Comparison of ENCODE assay signal across 8 cellular contexts in the genomic region with DNA sequence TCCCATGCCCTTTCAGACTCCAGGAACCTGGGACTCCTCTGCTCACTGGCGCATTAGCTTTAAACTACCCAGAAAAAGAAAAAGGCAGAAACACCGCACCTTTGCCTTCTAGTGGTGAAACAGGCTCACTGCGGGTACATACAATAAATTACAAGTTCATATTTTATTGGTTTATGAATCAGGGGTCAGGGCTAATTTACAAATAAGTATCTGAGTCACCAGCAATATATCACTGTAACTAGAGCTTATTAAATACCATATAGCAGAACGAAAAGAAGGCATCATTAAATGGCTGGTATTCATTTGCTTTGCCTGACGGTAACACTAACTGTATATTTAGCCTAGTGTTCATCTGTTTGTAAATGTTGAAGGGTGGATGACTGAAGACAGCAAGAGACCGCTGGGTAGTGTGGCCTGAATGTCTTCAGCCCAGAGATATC. TPM values are rescaled to one million over a fixed set of nuclear protein-coding genes. Genes with fewer than 3 reads are reported as not detected.
DNase-seq lines count a peak whose midpoint lies in the region; ATAC-seq and TF ChIP-seq lines count a peak whose summit lies in the region.

No MANE protein-coding gene starts in this region.

- H3K4me1 Mint-ChIP-seq in activated B cell treated with CpG ODN at 0.5 μM for 24 hours, result no peaks in the 10 kb centered on the region
- H3K4me1 Mint-ChIP-seq in activated T-helper 1 cell treated with anti-CD3 and anti-CD28 coated beads, Interleukin-12 subunit alpha, Interleukin-12 subunit beta, Interleukin-2, Interleukin-4 antibody, amounts not matched to agents 30 ng/mL and 10 ng/mL and 1 ng/mL, durations not matched to agents 14 hours and 24 hours and 36 hours (ENCODE audit: low read depth), result peaks cover 6% of the 10 kb centered on the region

- no peaks in the 10 kb centered on the region for H3K4me1 ChIP-seq in psoas muscle

- no peak overlapping the region for H3K27ac Mint-ChIP-seq in activated B cell treated with CpG ODN at 0.5 μM for 24 hours
- H3K27ac Mint-ChIP-seq in activated T-helper 1 cell treated with anti-CD3 and anti-CD28 coated beads, Interleukin-12 subunit alpha, Interleukin-12 subunit beta, Interleukin-2, Interleukin-4 antibody, amounts not matched to agents 30 ng/mL and 10 ng/mL and 1 ng/mL, durations not matched to agents 14 hours and 24 hours and 36 hours, result no peak overlapping the region

- H3K27me3 Mint-ChIP-seq in activated B cell treated with CpG ODN at 0.5 μM for 24 hours, result no peaks in the 10 kb centered on the region
- no peaks in the 10 kb centered on the region for H3K27me3 Mint-ChIP-seq in activated T-helper 1 cell treated with anti-CD3 and anti-CD28 coated beads, Interleukin-12 subunit alpha, Interleukin-12 subunit beta, Interleukin-2, Interleukin-4 antibody, amounts not matched to agents 30 ng/mL and 10 ng/mL and 1 ng/mL, durations not matched to agents 14 hours and 24 hours and 36 hours (ENCODE audit: insufficient read depth)

- H3K4me3 ChIP-seq in AG04449 (ENCODE audit: low read depth, low read length), result no peak overlapping the region
- no peak overlapping the region for H3K4me3 ChIP-seq in psoas muscle

- intact Hi-C loops in activated B cell treated with CpG ODN at 0.5 μM for 24 hours (cut with micrococcal nuclease) (loop anchor here (1.0 kb wide), 2 partner anchors 93 to 358 kb away; no protein-coding TSS in a partner anchor), psoas muscle (cut with DNase I) (loop anchor here in 1 of 2 donors (5.0 kb wide), 1 partner anchor 93 kb away; no protein-coding TSS in a partner anchor)
- intact Hi-C loops in activated T-helper 1 cell treated with anti-CD3 and anti-CD28 coated beads, Interleukin-12 subunit alpha, Interleukin-12 subunit beta, Interleukin-2, Interleukin-4 antibody, amounts not matched to agents 30 ng/mL and 10 ng/mL and 1 ng/mL, durations not matched to agents 14 hours and 24 hours and 36 hours (cut with micrococcal nuclease), result loop anchor here (1.0 kb wide), 1 partner anchor 93 kb away; no protein-coding TSS in a partner anchor

- POLR2A ChIA-PET in AG04449 (lab: Yijun Ruan, JAX) (interaction anchor here (0.5 kb wide), 1 partner anchor 142 kb away, joined by 3 read pairs; no protein-coding TSS in a partner anchor), activated B cell treated with CpG ODN at 0.5 μM for 24 hours (lab: Charles Lee) (interaction anchor here (1.1 kb wide), 1 partner anchor 178 kb away, joined by 3 read pairs; the partner anchor contains the start of gene ASXL2)

- peak; percentile 58 for TF ChIP-seq CTCF in AG04449 (IDR thresholded peaks at IDR 0.05; ENCODE audit: insufficient read depth, low read length, missing control alignments)
- TF ChIP-seq CTCF in activated B cell treated with CpG ODN at 0.5 μM for 24 hours (IDR thresholded peaks at IDR 0.05), result no peak
- TF ChIP-seq CTCF in psoas muscle (IDR thresholded peaks at IDR 0.05), result peak; percentile 59

- H3K4me3 Mint-ChIP-seq in activated B cell treated with CpG ODN at 0.5 μM for 24 hours, result no peak overlapping the region
- H3K4me3 Mint-ChIP-seq in activated T-helper 1 cell treated with anti-CD3 and anti-CD28 coated beads, Interleukin-12 subunit alpha, Interleukin-12 subunit beta, Interleukin-2, Interleukin-4 antibody, amounts not matched to agents 30 ng/mL and 10 ng/mL and 1 ng/mL, durations not matched to agents 14 hours and 24 hours and 36 hours, result no peak overlapping the region

- peak; percentile 64 for ATAC-seq in activated B cell treated with CpG ODN at 0.5 μM for 24 hours (ENCODE audit: low read depth)
- ATAC-seq in psoas muscle, result peak in 2 of 4 donors; percentile 21 to 54
- ATAC-seq in HG03280 (IDR thresholded peaks at IDR 0.05; ENCODE audit: unreplicated experiment), result no peak

- DNase-seq in AG04449 (ENCODE audit: low read depth, low spot score) (no peak), EH (ENCODE audit: low read depth) (peak; percentile 54), NCI-H1694 treated with DMSO at 0.1 percent for 48 hours (lab: John Stamatoyannopoulos, UW) (peak; percentile 68), activated B cell treated with CpG ODN at 0.5 μM for 24 hours (no peak), fibroblast of the conjunctiva (ENCODE audit: low read depth) (peak; percentile 26), psoas muscle (no peak)
- DNase-seq in activated T-helper 1 cell treated with anti-CD3 and anti-CD28 coated beads, Interleukin-12 subunit alpha, Interleukin-12 subunit beta, Interleukin-2, Interleukin-4 antibody, amounts not matched to agents 30 ng/mL and 10 ng/mL and 1 ng/mL, durations not matched to agents 14 hours and 24 hours and 36 hours (ENCODE audit: low spot score), result no peak

- no peaks in the 10 kb centered on the region for H3K36me3 Mint-ChIP-seq in activated B cell treated with CpG ODN at 0.5 μM for 24 hours (ENCODE audit: low read depth)
- H3K36me3 Mint-ChIP-seq in activated T-helper 1 cell treated with anti-CD3 and anti-CD28 coated beads, Interleukin-12 subunit alpha, Interleukin-12 subunit beta, Interleukin-2, Interleukin-4 antibody, amounts not matched to agents 30 ng/mL and 10 ng/mL and 1 ng/mL, durations not matched to agents 14 hours and 24 hours and 36 hours (ENCODE audit: low read depth), result no peaks in the 10 kb centered on the region

- no peaks in the 10 kb centered on the region for H3K36me3 ChIP-seq in psoas muscle (ENCODE audit: insufficient read depth in 1 of 2, low read depth in 1 of 2)

- H3K27ac ChIP-seq in psoas muscle, result no peak overlapping the region

- CTCF ChIA-PET in AG04449 (lab: Yijun Ruan, JAX) (interaction anchor here (0.8 to 7.1 kb wide), 21 partner anchors 11 to 449 kb away, joined by 3 to 132 read pairs (median 5); partner anchors contain the start of gene DTNB), activated B cell treated with CpG ODN at 0.5 μM for 24 hours (lab: Charles Lee) (interaction anchor here (0.6 to 5.4 kb wide), 11 partner anchors 9 to 725 kb away, joined by 3 to 110 read pairs (median 6); no protein-coding TSS in a partner anchor)

- no peaks in the 10 kb centered on the region for H3K9me3 Mint-ChIP-seq in activated B cell treated with CpG ODN at 0.5 μM for 24 hours
- no peaks in the 10 kb centered on the region for H3K9me3 Mint-ChIP-seq in activated T-helper 1 cell treated with anti-CD3 and anti-CD28 coated beads, Interleukin-12 subunit alpha, Interleukin-12 subunit beta, Interleukin-2, Interleukin-4 antibody, amounts not matched to agents 30 ng/mL and 10 ng/mL and 1 ng/mL, durations not matched to agents 14 hours and 24 hours and 36 hours

- 43 to 53% (median 49%) methylated on average over 6 of the region's 6 CpGs for WGBS in psoas muscle, 3 donors

- H3K27me3 ChIP-seq in psoas muscle (ENCODE audit: insufficient read depth in 3 of 3, low read length in 2 of 3), result peaks cover 0 to 13% (median 0%) of the 10 kb centered on the region in 3 donors

- no peaks in the 10 kb centered on the region for H3K9me3 ChIP-seq in psoas muscle

RNA-seq across cellular contexts. Expression of gene DTNB, which starts 26.9 kb away (rescaled TPM):
- 18.3 and 28.9 TPM in 2 replicates for total RNA-seq in activated B cell treated with CpG ODN at 0.5 μM for 24 hours
- total RNA-seq in psoas muscle, result 1 to 10 TPM; 4.2 to 6.3 (median 4.8) TPM
- polyA plus RNA-seq in psoas muscle, result 1 to 10 TPM; 2.3 to 3.5 (median 2.4) TPM
- total RNA-seq in activated T-helper 1 cell treated with anti-CD3 and anti-CD28 coated beads, Interleukin-12 subunit alpha, Interleukin-12 subunit beta, Interleukin-2, Interleukin-4 antibody, amounts not matched to agents 30 ng/mL and 10 ng/mL and 1 ng/mL, durations not matched to agents 14 hours and 24 hours and 36 hours, result 28.8 and 28.9 TPM in 2 replicates

Comparison
In these comparisons a context has a peak if more than half of its experiments do, and no peak if none do; other contexts are left out.
1. DNase-seq: peak in EH (single experiment), NCI-H1694 treated with DMSO at 0.1 percent for 48 hours (single experiment) and fibroblast of the conjunctiva (single experiment); none in AG04449 (single experiment), activated B cell treated with CpG ODN at 0.5 μM for 24 hours (single experiment), psoas muscle (0 of 2) and activated T-helper 1 cell treated with anti-CD3 and anti-CD28 coated beads, Interleukin-12 subunit alpha, Interleukin-12 subunit beta, Interleukin-2, Interleukin-4 antibody, amounts not matched to agents 30 ng/mL and 10 ng/mL and 1 ng/mL, durations not matched to agents 14 hours and 24 hours and 36 hours (single experiment).